ENCODE assay signal across 12 cellular contexts in genomic region chr6:132399376-132400074, GRCh38. TPM values are rescaled to one million over a fixed set of nuclear protein-coding genes. Genes with fewer than 3 reads are reported as not detected.
DNase-seq lines count a peak whose midpoint lies in the region; ATAC-seq and TF ChIP-seq lines count a peak whose summit lies in the region.
"Had no signal": no experiment of that assay in that cellular context is flagged by ENCODE, and none has a peak within 500 bp of the region (broad histone marks: within the 10 kb centered on the region; RNA-seq: fewer than 3 reads in every experiment).

No MANE protein-coding gene starts in this region.

- ATAC-seq in naive B cell (ENCODE audit: low read depth in 2 of 2) (no peak), GM19455 (IDR thresholded peaks at IDR 0.05; ENCODE audit: unreplicated experiment) (no peak), esophagus mucosa (no peak), GM21717 (IDR thresholded peaks at IDR 0.05; ENCODE audit: unreplicated experiment) (no peak), HG02642 (IDR thresholded peaks at IDR 0.05; ENCODE audit: poor library complexity, unreplicated experiment) (no peak)
- ATAC-seq: activated T-cell treated with anti-CD3 and anti-CD28 coated beads, Interleukin-2, amount 50 U/mL, for 4 hours had no signal

- H3K9me3 Mint-ChIP-seq in IgD-negative memory B cell (peaks cover 2 to 17% (median 14%) of the 10 kb centered on the region in 3 donors), chondrocyte (ENCODE audit: low read depth) (peaks cover 17% of the 10 kb centered on the region), naive B cell (peaks cover 0 to 22% (median 17%) of the 10 kb centered on the region in 7 donors)

- peaks cover 7 to 27% (median 22%) of the 10 kb centered on the region in 3 donors for H3K4me1 Mint-ChIP-seq in IgD-negative memory B cell
- H3K4me1 Mint-ChIP-seq in chondrocyte (ENCODE audit: low read depth) = peaks cover 28% of the 10 kb centered on the region
- peaks cover 8 to 20% (median 18%) of the 10 kb centered on the region in 3 donors for H3K4me1 Mint-ChIP-seq in naive B cell

- TF ChIP-seq CTCF in AG09309 (IDR thresholded peaks at IDR 0.05; ENCODE audit: control insufficient read depth, insufficient read depth, low read depth, low read length, missing control alignments) (no peak), chondrocyte (IDR thresholded peaks at IDR 0.05) (no peak)

- H3K27me3 Mint-ChIP-seq in IgD-negative memory B cell (peaks cover 18% of the 10 kb centered on the region), chondrocyte (ENCODE audit: low read depth) (no peaks in the 10 kb centered on the region), naive B cell (peaks cover 0 to 27% (median 12%) of the 10 kb centered on the region in 3 donors)

- DNase-seq in AG09309 (ENCODE audit: low read depth) (peak; percentile 73), chondrocyte (ENCODE audit: low spot score) (no peak), naive B cell (no peak)
- DNase-seq: activated T-cell treated with anti-CD3 and anti-CD28 coated beads, Interleukin-2, amount 50 U/mL, for 4 hours; NCI-H526; SIG-M5 had no signal

- H3K4me3 Mint-ChIP-seq in IgD-negative memory B cell = peak overlapping the region; percentile 52 to 91 (median 88)
- peak overlapping the region; percentile 72 for H3K4me3 Mint-ChIP-seq in chondrocyte (ENCODE audit: unreplicated experiment)
- peak overlapping the region in 6 of 8 donors; percentile 89 to 96 (median 90) for H3K4me3 Mint-ChIP-seq in naive B cell
- H3K4me3 Mint-ChIP-seq: activated T-cell treated with anti-CD3 and anti-CD28 coated beads, Interleukin-2, amount 50 U/mL, for 4 hours had no signal

- peaks cover 8% of the 10 kb centered on the region for H3K36me3 Mint-ChIP-seq in IgD-negative memory B cell
- peaks cover 6% of the 10 kb centered on the region for H3K36me3 Mint-ChIP-seq in chondrocyte (ENCODE audit: low read depth)
- H3K36me3 Mint-ChIP-seq in naive B cell = peaks cover 11 to 24% of the 10 kb centered on the region in 2 donors

- no peak overlapping the region for H3K4me3 ChIP-seq in AG09309 (ENCODE audit: control insufficient read depth, low read depth, low read length)
- H3K4me3 ChIP-seq: BLaER1 treated with 17β-estradiol and CSF1 and Interleukin-3, amounts not matched to agents 10 nM and 100 nM had no signal

- H3K27ac Mint-ChIP-seq in IgD-negative memory B cell (no peak overlapping the region), chondrocyte (ENCODE audit: unreplicated experiment) (no peak overlapping the region), naive B cell (peak overlapping the region in 1 of 6 donors; percentile 73)

RNA-seq across cellular contexts. Expression of gene MOXD1, which starts 1.8 kb away (rescaled TPM):
- polyA plus RNA-seq in IgD-negative memory B cell = 9.0 TPM
- 9.0 to 14.3 TPM (median 9.1 TPM) in 3 replicates for total RNA-seq in chondrocyte
- 10 to 100 TPM in 2 of 6 donors, 1 to 10 TPM in 4; 3.8 to 11.4 (median 8.1) TPM for polyA plus RNA-seq in naive B cell (ENCODE audit: low read depth in 6 of 6)
- total RNA-seq in esophagus mucosa = 31.4 TPM
- total RNA-seq: activated T-cell treated with anti-CD3 and anti-CD28 coated beads, Interleukin-2, amount 50 U/mL, for 4 hours had no signal
